Comparison of ENCODE assay signal across 1 cellular context in the genomic region with DNA sequence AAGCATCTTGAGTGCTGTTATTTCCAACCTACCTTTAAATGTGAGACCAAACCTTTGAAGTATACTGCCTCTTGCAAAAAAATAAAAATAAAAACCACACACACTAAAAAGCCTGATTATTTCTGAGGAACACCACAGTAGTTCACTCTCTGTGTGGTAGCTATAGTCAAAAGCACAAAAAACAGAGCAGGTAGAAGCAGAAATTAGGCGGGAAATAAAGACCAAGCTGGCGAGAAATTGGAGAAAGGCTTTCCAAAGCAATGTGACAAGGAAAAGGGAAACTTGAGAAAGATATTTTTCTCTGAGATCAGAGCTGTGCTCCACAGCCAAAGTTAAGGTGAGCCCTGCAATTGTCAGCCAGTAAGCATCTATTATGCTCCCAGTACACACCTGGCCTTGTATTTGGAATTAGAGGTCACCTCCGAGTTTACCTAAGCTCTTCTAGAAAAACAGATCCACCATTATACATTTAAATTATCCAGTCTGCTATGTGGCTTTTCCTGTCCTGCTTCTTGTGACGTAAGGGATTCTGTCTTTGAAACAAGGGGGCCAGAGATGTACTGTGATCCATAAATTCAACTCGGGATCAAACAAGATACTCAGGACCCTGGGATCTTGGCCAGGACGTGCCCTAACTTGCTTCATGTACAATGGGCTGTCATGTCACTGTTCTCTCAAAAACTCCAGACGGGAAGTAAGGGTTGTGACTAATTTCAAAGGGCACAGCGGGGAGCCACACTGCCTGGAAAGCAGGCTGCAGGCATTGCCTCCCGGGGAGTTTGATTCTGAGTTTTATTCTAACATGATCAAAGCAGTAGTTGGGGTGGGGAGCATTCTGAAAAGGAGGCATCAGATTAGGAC.
TF ChIP-seq lines count a peak whose summit lies in the region.

No MANE protein-coding gene starts in this region.

TF ChIP-seq in HEK293, 187 proteins besides CTCF, POLR2A, EP300 and RAD21 (continued from another document and continues in another):
- TF ChIP-seq, protein P1, sequence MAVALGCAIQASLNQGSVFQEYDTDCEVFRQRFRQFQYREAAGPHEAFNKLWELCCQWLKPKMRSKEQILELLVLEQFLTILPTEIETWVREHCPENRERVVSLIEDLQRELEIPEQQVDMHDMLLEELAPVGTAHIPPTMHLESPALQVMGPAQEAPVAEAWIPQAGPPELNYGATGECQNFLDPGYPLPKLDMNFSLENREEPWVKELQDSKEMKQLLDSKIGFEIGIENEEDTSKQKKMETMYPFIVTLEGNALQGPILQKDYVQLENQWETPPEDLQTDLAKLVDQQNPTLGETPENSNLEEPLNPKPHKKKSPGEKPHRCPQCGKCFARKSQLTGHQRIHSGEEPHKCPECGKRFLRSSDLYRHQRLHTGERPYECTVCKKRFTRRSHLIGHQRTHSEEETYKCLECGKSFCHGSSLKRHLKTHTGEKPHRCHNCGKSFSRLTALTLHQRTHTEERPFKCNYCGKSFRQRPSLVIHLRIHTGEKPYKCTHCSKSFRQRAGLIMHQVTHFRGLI (tag by site-specific recombination; IDR thresholded peaks at IDR 0.05), result no peak; the same call in 1 of the 2 replicates
- peak; percentile 87 for TF ChIP-seq IKZF3 (tag by site-specific recombination; IDR thresholded peaks at IDR 0.05)
- no peak for TF ChIP-seq ZNF239 (tag by site-specific recombination; IDR thresholded peaks at IDR 0.05)
- TF ChIP-seq ZNF549 (tag by site-specific recombination; IDR thresholded peaks at IDR 0.05), result no peak
- TF ChIP-seq, protein P2, sequence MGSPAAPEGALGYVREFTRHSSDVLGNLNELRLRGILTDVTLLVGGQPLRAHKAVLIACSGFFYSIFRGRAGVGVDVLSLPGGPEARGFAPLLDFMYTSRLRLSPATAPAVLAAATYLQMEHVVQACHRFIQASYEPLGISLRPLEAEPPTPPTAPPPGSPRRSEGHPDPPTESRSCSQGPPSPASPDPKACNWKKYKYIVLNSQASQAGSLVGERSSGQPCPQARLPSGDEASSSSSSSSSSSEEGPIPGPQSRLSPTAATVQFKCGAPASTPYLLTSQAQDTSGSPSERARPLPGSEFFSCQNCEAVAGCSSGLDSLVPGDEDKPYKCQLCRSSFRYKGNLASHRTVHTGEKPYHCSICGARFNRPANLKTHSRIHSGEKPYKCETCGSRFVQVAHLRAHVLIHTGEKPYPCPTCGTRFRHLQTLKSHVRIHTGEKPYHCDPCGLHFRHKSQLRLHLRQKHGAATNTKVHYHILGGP (tag by site-specific recombination; IDR thresholded peaks at IDR 0.05), result no peak; the same call in none of the 2 replicates
- TF ChIP-seq ZNF114 (tag by site-specific recombination; IDR thresholded peaks at IDR 0.05), result no peak
- no peak for TF ChIP-seq MYNN (tag by site-specific recombination; IDR thresholded peaks at IDR 0.05; ENCODE audit: borderline replicate concordance)
- no peak for TF ChIP-seq ZNF248 (tag by site-specific recombination; IDR thresholded peaks at IDR 0.05)
- TF ChIP-seq TRIM28 (IDR thresholded peaks at IDR 0.05; ENCODE audit: borderline replicate concordance, low read length), result peak; percentile 74; the same call in 1 of the 2 replicates
- no peak for TF ChIP-seq ZNF76 (tag by site-specific recombination; IDR thresholded peaks at IDR 0.05; ENCODE audit: borderline replicate concordance, low read depth)
- TF ChIP-seq, protein P3, sequence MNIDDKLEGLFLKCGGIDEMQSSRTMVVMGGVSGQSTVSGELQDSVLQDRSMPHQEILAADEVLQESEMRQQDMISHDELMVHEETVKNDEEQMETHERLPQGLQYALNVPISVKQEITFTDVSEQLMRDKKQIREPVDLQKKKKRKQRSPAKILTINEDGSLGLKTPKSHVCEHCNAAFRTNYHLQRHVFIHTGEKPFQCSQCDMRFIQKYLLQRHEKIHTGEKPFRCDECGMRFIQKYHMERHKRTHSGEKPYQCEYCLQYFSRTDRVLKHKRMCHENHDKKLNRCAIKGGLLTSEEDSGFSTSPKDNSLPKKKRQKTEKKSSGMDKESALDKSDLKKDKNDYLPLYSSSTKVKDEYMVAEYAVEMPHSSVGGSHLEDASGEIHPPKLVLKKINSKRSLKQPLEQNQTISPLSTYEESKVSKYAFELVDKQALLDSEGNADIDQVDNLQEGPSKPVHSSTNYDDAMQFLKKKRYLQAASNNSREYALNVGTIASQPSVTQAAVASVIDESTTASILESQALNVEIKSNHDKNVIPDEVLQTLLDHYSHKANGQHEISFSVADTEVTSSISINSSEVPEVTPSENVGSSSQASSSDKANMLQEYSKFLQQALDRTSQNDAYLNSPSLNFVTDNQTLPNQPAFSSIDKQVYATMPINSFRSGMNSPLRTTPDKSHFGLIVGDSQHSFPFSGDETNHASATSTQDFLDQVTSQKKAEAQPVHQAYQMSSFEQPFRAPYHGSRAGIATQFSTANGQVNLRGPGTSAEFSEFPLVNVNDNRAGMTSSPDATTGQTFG (tag by site-specific recombination; IDR thresholded peaks at IDR 0.05; ENCODE audit: borderline replicate concordance), result no peak
- 0 out of 2 replicates have a peak, but pooled peaks have one; percentile 20 for TF ChIP-seq YY1 (tag by site-specific recombination; IDR thresholded peaks at IDR 0.05)
- no peak for TF ChIP-seq ZNF140 (tag by site-specific recombination; IDR thresholded peaks at IDR 0.05)
- TF ChIP-seq PRDM1 (tag by site-specific recombination; IDR thresholded peaks at IDR 0.05), result 0 out of 2 replicates have a peak, but pooled peaks have one; percentile 1
- TF ChIP-seq ZBTB44 (tag by site-specific recombination; IDR thresholded peaks at IDR 0.05), result peak; percentile 79; the same call in 1 of the 2 replicates
- TF ChIP-seq, protein P4, sequence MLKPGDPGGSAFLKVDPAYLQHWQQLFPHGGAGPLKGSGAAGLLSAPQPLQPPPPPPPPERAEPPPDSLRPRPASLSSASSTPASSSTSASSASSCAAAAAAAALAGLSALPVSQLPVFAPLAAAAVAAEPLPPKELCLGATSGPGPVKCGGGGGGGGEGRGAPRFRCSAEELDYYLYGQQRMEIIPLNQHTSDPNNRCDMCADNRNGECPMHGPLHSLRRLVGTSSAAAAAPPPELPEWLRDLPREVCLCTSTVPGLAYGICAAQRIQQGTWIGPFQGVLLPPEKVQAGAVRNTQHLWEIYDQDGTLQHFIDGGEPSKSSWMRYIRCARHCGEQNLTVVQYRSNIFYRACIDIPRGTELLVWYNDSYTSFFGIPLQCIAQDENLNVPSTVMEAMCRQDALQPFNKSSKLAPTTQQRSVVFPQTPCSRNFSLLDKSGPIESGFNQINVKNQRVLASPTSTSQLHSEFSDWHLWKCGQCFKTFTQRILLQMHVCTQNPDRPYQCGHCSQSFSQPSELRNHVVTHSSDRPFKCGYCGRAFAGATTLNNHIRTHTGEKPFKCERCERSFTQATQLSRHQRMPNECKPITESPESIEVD (tag by site-specific recombination; IDR thresholded peaks at IDR 0.05), result peak; percentile 88
- TF ChIP-seq ZNF626 (tag by site-specific recombination; IDR thresholded peaks at IDR 0.05), result no peak
- TF ChIP-seq ZNF624 (tag by site-specific recombination; IDR thresholded peaks at IDR 0.05), result no peak
- TF ChIP-seq ZNF157 (tag by site-specific recombination; IDR thresholded peaks at IDR 0.05), result no peak
- TF ChIP-seq OSR2 (tag by site-specific recombination; IDR thresholded peaks at IDR 0.05), result peak; percentile 64
- TF ChIP-seq ZNF423 (tag by site-specific recombination; IDR thresholded peaks at IDR 0.05), result no peak
- TF ChIP-seq ZNF366 (tag by site-specific recombination; conservative IDR thresholded peaks at IDR 0.05), result peak; percentile 83
- TF ChIP-seq ZNF544 (tag by site-specific recombination; IDR thresholded peaks at IDR 0.05), result no peak
- no peak for TF ChIP-seq ZNF302 (tag by site-specific recombination; IDR thresholded peaks at IDR 0.05; ENCODE audit: low read depth)
- TF ChIP-seq ZSCAN30 (tag by site-specific recombination; IDR thresholded peaks at IDR 0.05), result peak; percentile 91; the same call in 1 of the 2 replicates
- peak; percentile 96 for TF ChIP-seq ZNF600 (tag by site-specific recombination; IDR thresholded peaks at IDR 0.05)
- no peak for TF ChIP-seq MEIS1 (CRISPR knock-in tag; IDR thresholded peaks at IDR 0.05; ENCODE audit: borderline replicate concordance)
- peak; percentile 93 for TF ChIP-seq ZIC2 (tag by site-specific recombination; IDR thresholded peaks at IDR 0.05)
- peak; percentile 50 for TF ChIP-seq GLIS2 (tag by site-specific recombination; IDR thresholded peaks at IDR 0.05)
- TF ChIP-seq YY2 (tag by site-specific recombination; IDR thresholded peaks at IDR 0.05), result no peak
- TF ChIP-seq ZNF585B (tag by site-specific recombination; IDR thresholded peaks at IDR 0.05), result no peak
- TF ChIP-seq ZNF433 (tag by site-specific recombination; IDR thresholded peaks at IDR 0.05; ENCODE audit: low read depth), result no peak
- TF ChIP-seq, protein P5, sequence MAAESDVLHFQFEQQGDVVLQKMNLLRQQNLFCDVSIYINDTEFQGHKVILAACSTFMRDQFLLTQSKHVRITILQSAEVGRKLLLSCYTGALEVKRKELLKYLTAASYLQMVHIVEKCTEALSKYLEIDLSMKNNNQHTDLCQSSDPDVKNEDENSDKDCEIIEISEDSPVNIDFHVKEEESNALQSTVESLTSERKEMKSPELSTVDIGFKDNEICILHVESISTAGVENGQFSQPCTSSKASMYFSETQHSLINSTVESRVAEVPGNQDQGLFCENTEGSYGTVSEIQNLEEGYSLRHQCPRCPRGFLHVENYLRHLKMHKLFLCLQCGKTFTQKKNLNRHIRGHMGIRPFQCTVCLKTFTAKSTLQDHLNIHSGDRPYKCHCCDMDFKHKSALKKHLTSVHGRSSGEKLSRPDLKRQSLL (tag by site-specific recombination; IDR thresholded peaks at IDR 0.05), result no peak
- TF ChIP-seq ZNF146 (tag by site-specific recombination; IDR thresholded peaks at IDR 0.05), result no peak
- peak; percentile 87 for TF ChIP-seq ZNF24 (tag by site-specific recombination; IDR thresholded peaks at IDR 0.05)
- peak; percentile 64 for TF ChIP-seq FEZF1 (tag by site-specific recombination; IDR thresholded peaks at IDR 0.05)
- no peak for TF ChIP-seq ZNF16 (tag by site-specific recombination; IDR thresholded peaks at IDR 0.05; ENCODE audit: low read depth)
- TF ChIP-seq ZNF133 (tag by site-specific recombination; IDR thresholded peaks at IDR 0.05), result no peak
- TF ChIP-seq, protein P6, sequence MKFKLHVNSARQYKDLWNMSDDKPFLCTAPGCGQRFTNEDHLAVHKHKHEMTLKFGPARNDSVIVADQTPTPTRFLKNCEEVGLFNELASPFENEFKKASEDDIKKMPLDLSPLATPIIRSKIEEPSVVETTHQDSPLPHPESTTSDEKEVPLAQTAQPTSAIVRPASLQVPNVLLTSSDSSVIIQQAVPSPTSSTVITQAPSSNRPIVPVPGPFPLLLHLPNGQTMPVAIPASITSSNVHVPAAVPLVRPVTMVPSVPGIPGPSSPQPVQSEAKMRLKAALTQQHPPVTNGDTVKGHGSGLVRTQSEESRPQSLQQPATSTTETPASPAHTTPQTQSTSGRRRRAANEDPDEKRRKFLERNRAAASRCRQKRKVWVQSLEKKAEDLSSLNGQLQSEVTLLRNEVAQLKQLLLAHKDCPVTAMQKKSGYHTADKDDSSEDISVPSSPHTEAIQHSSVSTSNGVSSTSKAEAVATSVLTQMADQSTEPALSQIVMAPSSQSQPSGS (tag by site-specific recombination; IDR thresholded peaks at IDR 0.05; ENCODE audit: low read depth), result peak; percentile 76
- TF ChIP-seq, protein P7, sequence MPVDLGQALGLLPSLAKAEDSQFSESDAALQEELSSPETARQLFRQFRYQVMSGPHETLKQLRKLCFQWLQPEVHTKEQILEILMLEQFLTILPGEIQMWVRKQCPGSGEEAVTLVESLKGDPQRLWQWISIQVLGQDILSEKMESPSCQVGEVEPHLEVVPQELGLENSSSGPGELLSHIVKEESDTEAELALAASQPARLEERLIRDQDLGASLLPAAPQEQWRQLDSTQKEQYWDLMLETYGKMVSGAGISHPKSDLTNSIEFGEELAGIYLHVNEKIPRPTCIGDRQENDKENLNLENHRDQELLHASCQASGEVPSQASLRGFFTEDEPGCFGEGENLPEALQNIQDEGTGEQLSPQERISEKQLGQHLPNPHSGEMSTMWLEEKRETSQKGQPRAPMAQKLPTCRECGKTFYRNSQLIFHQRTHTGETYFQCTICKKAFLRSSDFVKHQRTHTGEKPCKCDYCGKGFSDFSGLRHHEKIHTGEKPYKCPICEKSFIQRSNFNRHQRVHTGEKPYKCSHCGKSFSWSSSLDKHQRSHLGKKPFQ (tag by site-specific recombination; IDR thresholded peaks at IDR 0.05), result peak; percentile 34; the same call in 1 of the 2 replicates
- TF ChIP-seq MZF1 (tag by site-specific recombination; IDR thresholded peaks at IDR 0.05; ENCODE audit: borderline replicate concordance), result peak; percentile 92; the same call in 1 of the 2 replicates
- peak; percentile 98 for TF ChIP-seq GLIS1 (tag by site-specific recombination; IDR thresholded peaks at IDR 0.05)
- TF ChIP-seq, protein P8, sequence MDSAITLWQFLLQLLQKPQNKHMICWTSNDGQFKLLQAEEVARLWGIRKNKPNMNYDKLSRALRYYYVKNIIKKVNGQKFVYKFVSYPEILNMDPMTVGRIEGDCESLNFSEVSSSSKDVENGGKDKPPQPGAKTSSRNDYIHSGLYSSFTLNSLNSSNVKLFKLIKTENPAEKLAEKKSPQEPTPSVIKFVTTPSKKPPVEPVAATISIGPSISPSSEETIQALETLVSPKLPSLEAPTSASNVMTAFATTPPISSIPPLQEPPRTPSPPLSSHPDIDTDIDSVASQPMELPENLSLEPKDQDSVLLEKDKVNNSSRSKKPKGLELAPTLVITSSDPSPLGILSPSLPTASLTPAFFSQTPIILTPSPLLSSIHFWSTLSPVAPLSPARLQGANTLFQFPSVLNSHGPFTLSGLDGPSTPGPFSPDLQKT (IDR thresholded peaks at IDR 0.05; ENCODE audit: borderline replicate concordance, low read depth, low read length), result 0 out of 2 replicates have a peak, but pooled peaks have one; percentile 24
- peak; percentile 70 for TF ChIP-seq ZBTB21 (tag by site-specific recombination; IDR thresholded peaks at IDR 0.05)
- TF ChIP-seq SETDB1 (IDR thresholded peaks at IDR 0.05; ENCODE audit: insufficient read length, low read length), result no peak
- no peak; the same call in 1 of the 2 replicates for TF ChIP-seq ZNF623 (tag by site-specific recombination; IDR thresholded peaks at IDR 0.05)
- no peak for TF ChIP-seq ZNF112 (tag by site-specific recombination; IDR thresholded peaks at IDR 0.05)
